In genomic region chr22:41682033-41682807, GRCh38 we compare ENCODE assay signal across 8 cellular contexts. TPM values are rescaled to one million over a fixed set of nuclear protein-coding genes. Genes with fewer than 3 reads are reported as not detected.
A peak's percentile ranks its signal among the peaks of the same experiment; 100 is the strongest.
DNase-seq lines count a peak whose midpoint lies in the region; ATAC-seq and TF ChIP-seq lines count a peak whose summit lies in the region.

No MANE protein-coding gene starts in this region.

- H3K4me3 Mint-ChIP-seq in CD4-positive, alpha-beta T cell, result peak overlapping the region; percentile 97

- H3K4me3 ChIP-seq in WERI-Rb-1 (ENCODE audit: low read depth, low read length), result peak overlapping the region; percentile 52
- peak overlapping the region; percentile 63 to 78 (median 74) for H3K4me3 ChIP-seq in mammary epithelial cell (replicated peaks in 1 of 3; ENCODE audit: insufficient read depth in 1 of 3, low read depth in 2 of 3, low read length in 3 of 3)
- peak overlapping the region; percentile 83 to 91 (median 87) for H3K4me3 ChIP-seq in skeletal muscle tissue (ENCODE audit: low read length in 3 of 3)

- H3K27ac Mint-ChIP-seq in CD4-positive, alpha-beta T cell, result peak overlapping the region; percentile 98

- intact Hi-C loops in CD4-positive, alpha-beta T cell (cut with DNase I, micrococcal nuclease), result loop anchor here in 1 of 2 experiments (5.0 kb wide), 1 partner anchor 60 kb away; the partner anchor contains the start of genes DESI1 and XRCC6
- intact Hi-C loops in mammary epithelial cell (cut with micrococcal nuclease), result no loop called here

- TSS peak; percentile 80 for BruUV-seq in mammary epithelial cell (replicated peaks; lab: Mats Ljungman, UMichigan)

- POLR2A ChIA-PET in CD4-positive, alpha-beta T cell (lab: Charles Lee), result interaction anchor here (1.5 kb wide), 1 partner anchor 15 kb away, joined by 10 read pairs; no protein-coding TSS in a partner anchor

- no peak for TF ChIP-seq CTCF in CD4-positive, alpha-beta T cell (IDR thresholded peaks at IDR 0.05)
- TF ChIP-seq CTCF in WERI-Rb-1 (IDR thresholded peaks at IDR 0.05; ENCODE audit: low read depth, low read length) (no peak), mammary epithelial cell (conservative IDR thresholded peaks at IDR 0.05 in 1 of 2, IDR thresholded peaks at IDR 0.05 in 1 of 2; ENCODE audit: extremely low read depth in 1 of 2, insufficient read depth in 1 of 2, low read depth in 1 of 2, low read length in 2 of 2) (no peak)

- dilution Hi-C loops in mammary epithelial cell (cut with HindIII; ENCODE audit: low sequenced_read_pairs), result no loop called here

- 39% methylated on average over 48 of the region's 50 CpGs for WGBS in mammary epithelial cell (ENCODE audit: low coverage, missing lambda C conversion rate)

- CTCF ChIA-PET in CD4-positive, alpha-beta T cell (lab: Charles Lee), result interaction anchor here (1.6 to 1.9 kb wide), 2 partner anchors 15 kb away, joined by 4 to 7 read pairs; no protein-coding TSS in a partner anchor
- CTCF ChIA-PET in mammary epithelial cell (lab: Charles Lee; ENCODE audit: low non-redundant PET), result no interaction called here

- H3K36me3 Mint-ChIP-seq in CD4-positive, alpha-beta T cell (ENCODE audit: low read depth), result peaks cover 57% of the 10 kb centered on the region

- H3K27me3 Mint-ChIP-seq in CD4-positive, alpha-beta T cell, result no peaks in the 10 kb centered on the region

- no peaks in the 10 kb centered on the region for H3K27me3 ChIP-seq in CD4-positive, alpha-beta T cell (ENCODE audit: control insufficient read depth, insufficient read depth, low read length)
- no peaks in the 10 kb centered on the region for H3K27me3 ChIP-seq in WERI-Rb-1 (ENCODE audit: insufficient read depth, low read depth, severe bottlenecking)
- H3K27me3 ChIP-seq in mammary epithelial cell (ENCODE audit: insufficient read depth, low read length), result no peaks in the 10 kb centered on the region
- no peaks in the 10 kb centered on the region for H3K27me3 ChIP-seq in skeletal muscle tissue (ENCODE audit: control insufficient read depth in 3 of 3, insufficient read depth in 3 of 3, low read length in 3 of 3)

- H3K9ac ChIP-seq in mammary epithelial cell (ENCODE audit: insufficient read depth, low read length) (peak overlapping the region; percentile 82), skeletal muscle tissue (ENCODE audit: low read depth in 1 of 3, low read length in 3 of 3) (peak overlapping the region; percentile 82 to 87 (median 86))

- H4K20me1 ChIP-seq in mammary epithelial cell (ENCODE audit: insufficient read depth, low read length), result no peaks in the 10 kb centered on the region

- H3K79me2 ChIP-seq in mammary epithelial cell (ENCODE audit: insufficient read depth, low read length), result peaks cover 97% of the 10 kb centered on the region

- no peaks in the 10 kb centered on the region for H3K9me3 ChIP-seq in CD4-positive, alpha-beta T cell (ENCODE audit: control insufficient read depth, low read length)
- no peaks in the 10 kb centered on the region for H3K9me3 ChIP-seq in WERI-Rb-1 (ENCODE audit: severe bottlenecking)
- H3K9me3 ChIP-seq in mammary epithelial cell (replicated peaks; ENCODE audit: insufficient read depth, low read length), result no peaks in the 10 kb centered on the region
- H3K9me3 ChIP-seq in skeletal muscle tissue (ENCODE audit: control insufficient read depth in 3 of 3, low read length in 3 of 3), result no peaks in the 10 kb centered on the region

- peak; percentile 83 for ATAC-seq in CD4-positive, alpha-beta T cell (ENCODE audit: poor library complexity)
- ATAC-seq in GM21619 (IDR thresholded peaks at IDR 0.05; ENCODE audit: unreplicated experiment) (peak; percentile 75), HG02970 (IDR thresholded peaks at IDR 0.05; ENCODE audit: low FRiP score, unreplicated experiment) (no peak)

- H3K36me3 ChIP-seq in WERI-Rb-1, result peaks cover 35% of the 10 kb centered on the region
- H3K36me3 ChIP-seq in mammary epithelial cell (ENCODE audit: insufficient read depth, low read length), result peaks cover 22% of the 10 kb centered on the region
- peaks cover 14 to 19% (median 16%) of the 10 kb centered on the region in 3 donors for H3K36me3 ChIP-seq in skeletal muscle tissue (ENCODE audit: control insufficient read depth in 3 of 3, insufficient read depth in 3 of 3, low read length in 3 of 3)

- peak overlapping the region; percentile 67 for H2AFZ ChIP-seq in mammary epithelial cell (ENCODE audit: low read depth, low read length)

- H3K4me1 ChIP-seq in mammary epithelial cell (ENCODE audit: insufficient read depth, low read length) (no peaks in the 10 kb centered on the region), skeletal muscle tissue (ENCODE audit: control insufficient read depth in 3 of 3, insufficient read depth in 3 of 3, low read length in 3 of 3) (peaks cover 0 to 6% (median 0%) of the 10 kb centered on the region in 3 donors)

- peak; percentile 72 to 90 (median 79) for DNase-seq in CD4-positive, alpha-beta T cell
- DNase-seq in NCI-H1105 treated with DMSO at 0.1 percent for 48 hours (lab: John Stamatoyannopoulos, UW) (peak; percentile 93), WERI-Rb-1 (peak; percentile 85), mammary epithelial cell (peak; percentile 75), iPS-NIHi7 (ENCODE audit: extremely low spot score) (peak; percentile 96)

- in situ Hi-C loops in mammary epithelial cell (cut with MboI; ENCODE audit: low sequenced_read_pairs in 2 of 2), result no loop called here

- H3K27ac ChIP-seq in CD4-positive, alpha-beta T cell (ENCODE audit: low read depth, low read length), result peak overlapping the region; percentile 86
- peak overlapping the region; percentile 69 for H3K27ac ChIP-seq in WERI-Rb-1
- H3K27ac ChIP-seq in mammary epithelial cell (ENCODE audit: insufficient read depth, low read depth, low read length), result peak overlapping the region; percentile 76
- peak overlapping the region; percentile 89 for H3K27ac ChIP-seq in skeletal muscle tissue (ENCODE audit: low read depth, low read length)

- peak overlapping the region; percentile 76 for H3K4me2 ChIP-seq in mammary epithelial cell (ENCODE audit: insufficient read depth, low read depth, low read length)

- H3K4me1 Mint-ChIP-seq in CD4-positive, alpha-beta T cell (ENCODE audit: low read depth), result peaks cover 52% of the 10 kb centered on the region

- no peaks in the 10 kb centered on the region for H3K9me3 Mint-ChIP-seq in CD4-positive, alpha-beta T cell

RNA-seq across cellular contexts. Expression of gene SNU13, which starts 6.4 kb away (rescaled TPM):
- 100 to 1,000 TPM; 134 to 140 TPM for total RNA-seq in CD4-positive, alpha-beta T cell
- 100 to 1,000 TPM in 1 of 2 donors, 10 to 100 TPM in 1; 73.0 to 187 TPM for total RNA-seq in mammary epithelial cell
- 265 TPM for polyA plus RNA-seq in mammary epithelial cell
- polyA minus RNA-seq in mammary epithelial cell, result 125 TPM
- total RNA-seq in skeletal muscle tissue, result 57.4 TPM

RNA-seq across cellular contexts. Expression of gene MEI1, which starts 17.1 kb away (rescaled TPM):
- total RNA-seq in CD4-positive, alpha-beta T cell, result 10 to 100 TPM; 64.4 to 81.0 TPM
- total RNA-seq in mammary epithelial cell (under 1 TPM in 1 of 2 donors, not detected in 1; 0.33 TPM), skeletal muscle tissue (3.1 TPM)
- polyA plus RNA-seq in mammary epithelial cell, result 0.07 TPM
- polyA minus RNA-seq in mammary epithelial cell, result not detected

Comparison
In these comparisons a context has a peak if more than half of its experiments do, and no peak if none do; other contexts are left out.
1. RNA of gene MEI1, which starts 17.1 kb away (total RNA-seq): 64.4 to 81.0 TPM in CD4-positive, alpha-beta T cell; 3.1 TPM in skeletal muscle tissue (single experiment) and 0.33 TPM in mammary epithelial cell; every median in the first group is over 10 times any median in the second.
2. Peak in every context shown above with its lines, with median percentiles within 50 percentile points of each other: DNase-seq, H3K27ac ChIP-seq and H3K4me3 ChIP-seq.